Comparison of ENCODE assay signal across 11 cellular contexts in the genomic region with DNA sequence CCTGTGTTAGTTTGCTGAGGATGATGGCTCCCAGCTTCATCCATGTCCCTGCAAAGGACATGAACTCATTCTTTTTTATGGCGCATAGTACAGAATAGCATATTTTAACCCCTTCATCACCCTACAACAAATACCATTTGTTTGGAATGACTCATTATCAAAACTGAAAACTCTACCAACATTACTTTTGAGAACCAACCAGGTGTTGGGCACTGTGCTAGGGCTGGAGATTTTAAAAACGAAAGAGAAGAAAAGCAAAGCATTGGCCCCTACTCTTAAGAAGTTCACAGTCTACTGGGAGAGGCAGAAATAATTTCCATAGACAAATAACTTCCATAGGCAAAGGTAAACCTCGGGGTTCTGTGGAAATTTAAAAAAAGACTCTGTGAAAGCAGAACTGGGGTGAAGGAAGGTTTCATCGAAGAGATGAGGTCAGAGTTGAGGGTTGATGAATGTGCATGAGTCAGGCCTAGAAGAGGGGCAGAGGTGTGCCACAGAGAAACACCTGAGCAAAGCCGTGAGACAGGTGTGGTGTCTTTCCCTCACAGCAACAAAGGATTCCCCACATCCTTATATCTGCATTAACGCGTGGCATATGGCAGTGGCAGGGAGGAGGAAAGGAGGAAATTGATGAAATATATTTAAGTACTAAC. TPM values are rescaled to one million over a fixed set of nuclear protein-coding genes. Genes with fewer than 3 reads are reported as not detected.
DNase-seq lines count a peak whose midpoint lies in the region; ATAC-seq, FAIRE-seq and TF ChIP-seq lines count a peak whose summit lies in the region.
"Had no signal": no experiment of that assay in that cellular context is flagged by ENCODE, and none has a peak within 500 bp of the region (broad histone marks: within the 10 kb centered on the region; RNA-seq: fewer than 3 reads in every experiment).

No MANE protein-coding gene starts in this region.

- FAIRE-seq in pancreas (lab: Jason Lieb, UNC) = no peak
- FAIRE-seq: frontal cortex had no signal

- TF ChIP-seq POLR2A in body of pancreas (IDR thresholded peaks at IDR 0.05) = no peak

- H3K4me3 ChIP-seq in Panc1 (ENCODE audit: low read depth in 2 of 2, low read length in 2 of 2) (no peak overlapping the region), pancreas (no peak overlapping the region), body of pancreas (no peak overlapping the region)

- POLR2A ChIA-PET in Panc1 (lab: Charles Lee) = no interaction called here

- H3K27ac ChIP-seq in Panc1 (ENCODE audit: low read length) = no peak overlapping the region
- H3K27ac ChIP-seq in pancreas = no peak overlapping the region
- H3K27ac ChIP-seq in body of pancreas = no peak overlapping the region

- H3K27me3 ChIP-seq in Panc1 (ENCODE audit: control insufficient read depth, insufficient read depth, low read length) = no peaks in the 10 kb centered on the region
- no peaks in the 10 kb centered on the region for H3K27me3 ChIP-seq in pancreas
- H3K27me3 ChIP-seq in body of pancreas = no peaks in the 10 kb centered on the region

- no TSS peak for BruUV-seq in Panc1 (replicated peaks; lab: Mats Ljungman, UMichigan)

- TF ChIP-seq CTCF in Panc1 (IDR thresholded peaks at IDR 0.05) = no peak
- TF ChIP-seq CTCF in pancreas (IDR thresholded peaks at IDR 0.05) = no peak
- TF ChIP-seq CTCF in body of pancreas (IDR thresholded peaks at IDR 0.05) = no peak

- DNase-seq in HT1080 (ENCODE audit: low read depth) (peak; percentile 50), Panc1 (ENCODE audit: low read depth, low spot score) (no peak), pancreas (no peak), putamen (ENCODE audit: low spot score) (no peak), body of pancreas (no peak)
- DNase-seq: activated CD4-positive, CD25-positive, alpha-beta regulatory T cell treated with anti-CD3 and anti-CD28 coated beads, Interleukin-2, amount 50 U/mL, for 72 hours; mesendoderm; substantia nigra had no signal

- H3K4me1 ChIP-seq in Panc1 (ENCODE audit: control insufficient read depth, insufficient read depth, low read length) = no peaks in the 10 kb centered on the region
- no peaks in the 10 kb centered on the region for H3K4me1 ChIP-seq in pancreas
- H3K4me1 ChIP-seq in body of pancreas = no peaks in the 10 kb centered on the region

- WGBS in pancreas, 2 donors = 65 to 68% methylated on average over 7 of the region's 7 CpGs
- WGBS in body of pancreas, 2 donors = 59 to 69% methylated on average over 7 of the region's 7 CpGs

- peak; percentile 67 for ATAC-seq in GM18867 (IDR thresholded peaks at IDR 0.05; ENCODE audit: unreplicated experiment)
- peak; percentile 17; the same call in 1 of the 2 replicates for ATAC-seq in Panc1
- peak; percentile 9 to 64 (median 44) for ATAC-seq in pancreas
- ATAC-seq in GM18519 (IDR thresholded peaks at IDR 0.05; ENCODE audit: low FRiP score, unreplicated experiment) = no peak
- ATAC-seq in body of pancreas = no peak

- no peaks in the 10 kb centered on the region for H3K36me3 ChIP-seq in Panc1 (ENCODE audit: control insufficient read depth, insufficient read depth, low read length)
- no peaks in the 10 kb centered on the region for H3K36me3 ChIP-seq in pancreas
- no peaks in the 10 kb centered on the region for H3K36me3 ChIP-seq in body of pancreas (replicated peaks in 1 of 2; ENCODE audit: insufficient read depth in 1 of 2, low read depth in 2 of 2)

- intact Hi-C loops in Panc1 (cut with micrococcal nuclease; ENCODE audit: unreplicated experiment) (no loop called here), pancreas (cut with DNase I) (no loop called here), body of pancreas (cut with DNase I) (no loop called here)

- H3K9me3 ChIP-seq in Panc1 (ENCODE audit: control insufficient read depth, insufficient read depth, low read depth, low read length) (no peaks in the 10 kb centered on the region), pancreas (no peaks in the 10 kb centered on the region), body of pancreas (no peaks in the 10 kb centered on the region)

- CTCF ChIA-PET in Panc1 (lab: Charles Lee) = interaction anchor here (1.2 to 8.5 kb wide), 2 partner anchors 192 to 193 kb away, joined by 3 to 124 read pairs; no protein-coding TSS in a partner anchor

- in situ Hi-C loops in Panc1 (cut with HindIII; ENCODE audit: low pct_unique_long_range_greater_than_20kb, low sequenced_read_pairs) = no loop called here

RNA-seq across cellular contexts. Expression of a gene that starts 51.0 kb away (rescaled TPM):
- 1.8 and 3.4 TPM in 2 replicates for total RNA-seq in HT1080 (2014; rRNA removed; shearing (Covaris generic))
- polyA plus RNA-seq in HT1080 (2015; cell fraction: cytosol; rRNA removed) = 1.2 and 2.2 TPM in 2 replicates
- polyA plus RNA-seq in HT1080 (2015; cell fraction: nucleus; rRNA removed) = 1.8 and 4.6 TPM in 2 replicates
- total RNA-seq in Panc1 (2021; ENCODE audit: unreplicated experiment) (1.0 TPM), pancreas (1 to 10 TPM in 3 of 6 donors, under 1 TPM in 3; 0.54 to 2.0 (median 0.97) TPM), body of pancreas (under 1 TPM in 1 of 2 donors, not detected in 1; 0.26 TPM)
- 0.82 TPM for polyA plus RNA-seq in Panc1 (2012; ENCODE audit: insufficient read length)
- polyA plus RNA-seq in pancreas = 1 to 10 TPM in 1 of 2 donors, under 1 TPM in 1; 0.80 to 1.8 TPM

Comparison
In these comparisons a context has a peak if more than half of its experiments do, and no peak if none do; other contexts are left out.
1. ATAC-seq: peak in GM18867 (single experiment), Panc1 (single experiment) and pancreas (4 of 4); none in GM18519 (single experiment) and body of pancreas (single experiment).